In genomic region chr22:32528984-32529982, GRCh38 we compare ENCODE assay signal across 9 cellular contexts. TPM values are rescaled to one million over a fixed set of nuclear protein-coding genes. Genes with fewer than 3 reads are reported as not detected.
DNase-seq lines count a peak whose midpoint lies in the region; ATAC-seq and TF ChIP-seq lines count a peak whose summit lies in the region.
"Had no signal": no experiment of that assay in that cellular context is flagged by ENCODE, and none has a peak within 500 bp of the region (broad histone marks: within the 10 kb centered on the region; RNA-seq: fewer than 3 reads in every experiment).

No MANE protein-coding gene starts in this region.

- peak; percentile 90 for TF ChIP-seq RAD21 in Ishikawa (IDR thresholded peaks at IDR 0.05; ENCODE audit: low read depth)

- no TSS peak for BruUV-seq in Calu3 (replicated peaks; lab: Mats Ljungman, UMichigan)

- H3K4me3 ChIP-seq in ascending aorta, result peak overlapping the region in 1 of 2 donors; percentile 43
- H3K4me3 ChIP-seq in right cardiac atrium (ENCODE audit: low read length), result no peak overlapping the region
- H3K4me3 ChIP-seq in rectal smooth muscle tissue (ENCODE audit: low read length), result peak overlapping the region; percentile 23
- no peak overlapping the region for H3K4me3 ChIP-seq in uterus

- H3K36me3 ChIP-seq in ascending aorta (no peaks in the 10 kb centered on the region), rectal smooth muscle tissue (ENCODE audit: control insufficient read depth, insufficient read depth, low read length) (no peaks in the 10 kb centered on the region), uterus (no peaks in the 10 kb centered on the region)

- H3K27ac Mint-ChIP-seq in Calu3 (ENCODE audit: unreplicated experiment), result no peak overlapping the region
- H3K27ac Mint-ChIP-seq: activated naive CD8-positive, alpha-beta T cell had no signal

- WGBS in right cardiac atrium, result 36% methylated on average over 29 of the region's 29 CpGs

- intact Hi-C loops in Calu3 (cut with micrococcal nuclease; ENCODE audit: unreplicated experiment), result loop anchor here (1.0 to 5.0 kb wide), 4 partner anchors 268 to 473 kb away; no protein-coding TSS in a partner anchor
- intact Hi-C loops in ascending aorta (cut with DNase I), result loop anchor here (1.0 to 5.0 kb wide), 5 partner anchors 133 to 520 kb away; no protein-coding TSS in a partner anchor
- intact Hi-C loops in right cardiac atrium (cut with DNase I), result loop anchor here (2.0 to 10.0 kb wide), 6 partner anchors 268 to 676 kb away; no protein-coding TSS in a partner anchor
- intact Hi-C loops in uterus (cut with DNase I; ENCODE audit: low total_unique reads), result loop anchor here (2.0 to 5.0 kb wide), 2 partner anchors 268 to 473 kb away; no protein-coding TSS in a partner anchor

- ATAC-seq in right cardiac atrium (peak; percentile 79 to 80), GM18861 (IDR thresholded peaks at IDR 0.05; ENCODE audit: unreplicated experiment) (no peak)

- CTCF ChIA-PET in Calu3 (lab: Charles Lee), result interaction anchor here (0.7 to 3.7 kb wide), 7 partner anchors 45 to 457 kb away, joined by 3 to 33 read pairs (median 4); no protein-coding TSS in a partner anchor

- H3K9me3 ChIP-seq in ascending aorta (no peaks in the 10 kb centered on the region), right cardiac atrium (ENCODE audit: control insufficient read depth, low read length) (no peaks in the 10 kb centered on the region), uterus (no peaks in the 10 kb centered on the region)

- no peak overlapping the region for H3K4me3 Mint-ChIP-seq in Calu3 (ENCODE audit: low read depth, unreplicated experiment)
- H3K4me3 Mint-ChIP-seq: activated naive CD8-positive, alpha-beta T cell had no signal

- peaks cover 29% of the 10 kb centered on the region for H3K4me1 Mint-ChIP-seq in Calu3 (ENCODE audit: low read depth, unreplicated experiment)

- no peaks in the 10 kb centered on the region for H3K9me3 Mint-ChIP-seq in Calu3 (ENCODE audit: low read depth, unreplicated experiment)

- TF ChIP-seq EP300 in Ishikawa (IDR thresholded peaks at IDR 0.05; ENCODE audit: borderline replicate concordance), result no peak

- H3K4me1 ChIP-seq in ascending aorta (peaks cover 0 to 7% of the 10 kb centered on the region in 2 donors), right cardiac atrium (ENCODE audit: control insufficient read depth, insufficient read depth, low read length) (peaks cover 18% of the 10 kb centered on the region), rectal smooth muscle tissue (ENCODE audit: control insufficient read depth, insufficient read depth, low read length) (peaks cover 3% of the 10 kb centered on the region), uterus (peaks cover 4 to 16% of the 10 kb centered on the region in 2 donors)

- H3K9ac ChIP-seq in rectal smooth muscle tissue (ENCODE audit: low read length), result no peak overlapping the region

- peak; percentile 87 for TF ChIP-seq CTCF in Calu3 (IDR thresholded peaks at IDR 0.05; ENCODE audit: unreplicated experiment)
- peak; percentile 67 to 84 (median 78) for TF ChIP-seq CTCF in ascending aorta (IDR thresholded peaks at IDR 0.05)
- TF ChIP-seq CTCF in uterus (IDR thresholded peaks at IDR 0.05), result peak; percentile 87 to 95 (median 93)

- no peaks in the 10 kb centered on the region for H3K36me3 Mint-ChIP-seq in Calu3 (ENCODE audit: insufficient read depth, unreplicated experiment)
- H3K36me3 Mint-ChIP-seq: activated naive CD8-positive, alpha-beta T cell had no signal

- no peaks in the 10 kb centered on the region for H3K27me3 Mint-ChIP-seq in Calu3 (ENCODE audit: unreplicated experiment)

- TF ChIP-seq POLR2A in uterus (IDR thresholded peaks at IDR 0.05), result no peak

- DNase-seq in Calu3, result peak; percentile 81
- DNase-seq in T-helper 2 cell, result peak in 4 of 5 experiments; percentile 27 to 70 (median 39)
- peak in 1 of 2 donors; percentile 92 for DNase-seq in ascending aorta (ENCODE audit: low spot score in 2 of 2)
- peak; percentile 93 to 96 (median 94) for DNase-seq in right cardiac atrium
- DNase-seq in uterus, result peak; percentile 87 to 94

- H3K27ac ChIP-seq in ascending aorta, result peak overlapping the region; percentile 22 to 33
- H3K27ac ChIP-seq in right cardiac atrium (ENCODE audit: low read length), result peak overlapping the region; percentile 90
- H3K27ac ChIP-seq in rectal smooth muscle tissue (ENCODE audit: low read depth, low read length), result peak overlapping the region; percentile 50
- H3K27ac ChIP-seq in uterus, result peak overlapping the region; percentile 77 to 80

- H3K27me3 ChIP-seq in ascending aorta (no peaks in the 10 kb centered on the region), right cardiac atrium (ENCODE audit: control insufficient read depth, insufficient read depth) (no peaks in the 10 kb centered on the region), rectal smooth muscle tissue (ENCODE audit: control insufficient read depth, insufficient read depth, low read length) (no peaks in the 10 kb centered on the region), uterus (no peaks in the 10 kb centered on the region)

TF ChIP-seq in Ishikawa, 13 proteins besides CTCF, POLR2A, EP300 and RAD21:
- TF ChIP-seq NFIC (IDR thresholded peaks at IDR 0.05) (no peak), FOXM1 (IDR thresholded peaks at IDR 0.05; ENCODE audit: borderline replicate concordance, low read depth) (no peak), EGR1 (IDR thresholded peaks at IDR 0.05) (no peak), TAF1 (IDR thresholded peaks at IDR 0.05; ENCODE audit: low read depth) (no peak), USF1 (IDR thresholded peaks at IDR 0.05) (no peak), ZBTB7A (IDR thresholded peaks at IDR 0.05; ENCODE audit: low read depth) (no peak), CREB1 (IDR thresholded peaks at IDR 0.05; ENCODE audit: low read depth) (no peak), TEAD4 (IDR thresholded peaks at IDR 0.05) (no peak), CEBPB (IDR thresholded peaks at IDR 0.05) (no peak), TCF12 (IDR thresholded peaks at IDR 0.05; ENCODE audit: low read depth) (no peak), YY1 (IDR thresholded peaks at IDR 0.05; ENCODE audit: low read depth) (no peak)

RNA-seq across cellular contexts. Expression of gene FBXO7, which starts 54.7 kb away (rescaled TPM):
- 75.0 and 75.7 TPM in 2 replicates for total RNA-seq in Calu3 (2022)
- total RNA-seq in ascending aorta, result 47.0 TPM
- 10 to 100 TPM; 45.3 to 52.9 (median 49.3) TPM for total RNA-seq in right cardiac atrium
- polyA plus RNA-seq in right cardiac atrium, result 38.0 TPM
- 10 to 100 TPM; 78.2 to 90.2 (median 80.0) TPM for total RNA-seq in uterus

Comparison
In these comparisons a context has a peak if more than half of its experiments do, and no peak if none do; other contexts are left out.
1. H3K27ac ChIP-seq: peak in every context shown above with its lines; median percentile 90 in right cardiac atrium; 78 in uterus; 50 in rectal smooth muscle tissue; 28 in ascending aorta.